ENCODE assay signal across 9 cellular contexts in genomic region chr1:164560504-164560903, GRCh38. TPM values are rescaled to one million over a fixed set of nuclear protein-coding genes. Genes with fewer than 3 reads are reported as not detected.
DNase-seq lines count a peak whose midpoint lies in the region; ATAC-seq, FAIRE-seq and TF ChIP-seq lines count a peak whose summit lies in the region.
"Had no signal": no experiment of that assay in that cellular context is flagged by ENCODE, and none has a peak within 500 bp of the region (broad histone marks: within the 10 kb centered on the region; RNA-seq: fewer than 3 reads in every experiment).

No MANE protein-coding gene starts in this region.

- H3K36me3 Mint-ChIP-seq in endothelial cell (ENCODE audit: low read depth, unreplicated experiment) (no peaks in the 10 kb centered on the region), natural killer cell (no peaks in the 10 kb centered on the region)
- H3K36me3 Mint-ChIP-seq: CD8-positive, alpha-beta memory T cell had no signal

- H3K4me1 ChIP-seq in liver (ENCODE audit: control insufficient read depth in 4 of 4, insufficient read depth in 4 of 4, low read length in 3 of 4) (peaks cover 2 to 16% (median 15%) of the 10 kb centered on the region in 4 donors), HepG2 (ENCODE audit: insufficient read depth, low read length) (0 out of 2 replicates have a peak, but pooled peaks cover 9% of the 10 kb centered on the region), aorta (ENCODE audit: control insufficient read depth in 1 of 2, insufficient read depth in 2 of 2, low read length in 2 of 2) (peaks cover 2% of the 10 kb centered on the region in 2 donors)

- FAIRE-seq in HepG2 (lab: Jason Lieb, UNC) (no peak), frontal cortex (lab: Jason Lieb, UNC) (no peak), GM19239 (lab: Jason Lieb, UNC) (no peak)

- no peak overlapping the region for H2AFZ ChIP-seq in HepG2 (ENCODE audit: low read length)

- no peak for TF ChIP-seq EP300 in HepG2 (IDR thresholded peaks at IDR 0.05; ENCODE audit: low read depth in 2 of 2, low read length in 2 of 2)
- no peak for TF ChIP-seq EP300 in HepG2 (CRISPR knock-in tag; IDR thresholded peaks at IDR 0.05; ENCODE audit: borderline replicate concordance)

- TF ChIP-seq POLR2A in HepG2 (IDR thresholded peaks at IDR 0.05; ENCODE audit: insufficient read depth in 1 of 2, low read depth in 2 of 2, low read length in 2 of 2) = no peak

- no peaks in the 10 kb centered on the region for H3K9me3 Mint-ChIP-seq in endothelial cell (ENCODE audit: unreplicated experiment)
- no peaks in the 10 kb centered on the region for H3K9me3 Mint-ChIP-seq in natural killer cell

- TF ChIP-seq RAD21 in liver (IDR thresholded peaks at IDR 0.05) (no peak), HepG2 (CRISPR knock-in tag; IDR thresholded peaks at IDR 0.05) (no peak)

- peak overlapping the region; percentile 96 for H3K4me3 Mint-ChIP-seq in endothelial cell (ENCODE audit: unreplicated experiment)
- peak overlapping the region; percentile 83 for H3K4me3 Mint-ChIP-seq in natural killer cell

- in situ Hi-C loops in HepG2 (cut with HindIII; ENCODE audit: extremely low pct_ligation_motif_present, low pct_unique_long_range_greater_than_20kb) = no loop called here

- H3K36me3 ChIP-seq in liver (ENCODE audit: control insufficient read depth in 4 of 4, insufficient read depth in 3 of 4, low read depth in 1 of 4, low read length in 3 of 4) = no peaks in the 10 kb centered on the region
- H3K36me3 ChIP-seq in HepG2 (replicated peaks in 1 of 2; ENCODE audit: control insufficient read depth in 1 of 2, insufficient read depth in 2 of 2, low read length in 2 of 2) = no peaks in the 10 kb centered on the region
- no peaks in the 10 kb centered on the region for H3K36me3 ChIP-seq in aorta (ENCODE audit: control insufficient read depth in 1 of 2, insufficient read depth in 2 of 2, low read length in 1 of 2)

- no peak overlapping the region for H3K4me2 ChIP-seq in HepG2 (ENCODE audit: low read depth, low read length)

- no peaks in the 10 kb centered on the region for H3K79me2 ChIP-seq in HepG2 (ENCODE audit: insufficient read depth, low read length)

- H3K9me3 ChIP-seq in liver (ENCODE audit: control insufficient read depth in 4 of 4, low read length in 3 of 4) = no peaks in the 10 kb centered on the region
- no peaks in the 10 kb centered on the region for H3K9me3 ChIP-seq in HepG2 (ENCODE audit: low read length)
- no peaks in the 10 kb centered on the region for H3K9me3 ChIP-seq in aorta (ENCODE audit: control insufficient read depth, low read length)

- peak overlapping the region in 2 of 3 donors; percentile 62 to 74 for H3K4me3 ChIP-seq in liver (ENCODE audit: low read depth in 1 of 3, low read length in 3 of 3)
- H3K4me3 ChIP-seq in HepG2 (replicated peaks in 1 of 3; ENCODE audit: insufficient read depth in 1 of 3, low read depth in 2 of 3, low read length in 3 of 3) = no peak overlapping the region
- H3K4me3 ChIP-seq in aorta (ENCODE audit: low read length in 2 of 2) = peak overlapping the region; percentile 95 to 96

- 7% methylated on average over 3 of the region's 3 CpGs for WGBS in liver
- 36% methylated on average over 3 of the region's 3 CpGs for WGBS in HepG2 (ENCODE audit: low lambda C conversion rate)
- WGBS in aorta, 2 donors = 1% methylated on average over 3 of the region's 3 CpGs

- TF ChIP-seq CTCF in liver (IDR thresholded peaks at IDR 0.05; ENCODE audit: low read depth, low read length, missing input control) (no peak), HepG2 (CRISPR knock-in tag; IDR thresholded peaks at IDR 0.05) (no peak), endothelial cell (IDR thresholded peaks at IDR 0.05; ENCODE audit: unreplicated experiment) (no peak), natural killer cell (IDR thresholded peaks at IDR 0.05) (no peak)

- intact Hi-C loops in HepG2 (cut with micrococcal nuclease; ENCODE audit: unreplicated experiment) (no loop called here), natural killer cell (cut with micrococcal nuclease) (no loop called here), aorta (cut with DNase I) (loop anchor here in 1 of 2 donors (5.0 kb wide), 1 partner anchor 227 kb away; no protein-coding TSS in a partner anchor)

- peak overlapping the region; percentile 57 to 67 for H3K27ac ChIP-seq in liver (ENCODE audit: low read depth in 1 of 2, low read length in 2 of 2)
- H3K27ac ChIP-seq in HepG2 (ENCODE audit: extremely low read length, insufficient read depth, low read length) = no peak overlapping the region
- peak overlapping the region in 1 of 2 donors; percentile 36 for H3K27ac ChIP-seq in aorta (ENCODE audit: low read depth in 1 of 2, low read length in 2 of 2)

- no peaks in the 10 kb centered on the region for H3K27me3 Mint-ChIP-seq in endothelial cell (ENCODE audit: unreplicated experiment)
- H3K27me3 Mint-ChIP-seq in natural killer cell (ENCODE audit: low read depth in 2 of 2) = peaks cover 25 to 50% of the 10 kb centered on the region in 2 donors

- POLR2A ChIA-PET in HepG2 (lab: Yijun Ruan, JAX) = no interaction called here

- H3K4me1 Mint-ChIP-seq in endothelial cell (ENCODE audit: unreplicated experiment) (peaks cover 21% of the 10 kb centered on the region), natural killer cell (peaks cover 9 to 19% of the 10 kb centered on the region in 2 donors)

- peak overlapping the region in 1 of 2 donors; percentile 95 for H3K9ac ChIP-seq in liver (ENCODE audit: low read depth in 1 of 2, low read length in 2 of 2)
- no peak overlapping the region for H3K9ac ChIP-seq in HepG2 (ENCODE audit: insufficient read depth, low read depth, low read length)

- H3K27me3 ChIP-seq in liver (ENCODE audit: control insufficient read depth in 4 of 4, insufficient read depth in 4 of 4, low read length in 3 of 4) (no peaks in the 10 kb centered on the region), HepG2 (ENCODE audit: control insufficient read depth in 1 of 2, insufficient read depth in 2 of 2, low read length in 2 of 2) (peaks cover 0 to 13% of the 10 kb centered on the region in 2 experiments; a peak in 2 of 5 replicates), aorta (ENCODE audit: control insufficient read depth in 1 of 2, insufficient read depth in 2 of 2, low read length in 1 of 2) (no peaks in the 10 kb centered on the region)

- no peaks in the 10 kb centered on the region for H4K20me1 ChIP-seq in HepG2 (ENCODE audit: insufficient read depth, low read length)

- ATAC-seq in HepG2 (no peak), natural killer cell (no peak), aorta (ENCODE audit: low FRiP score) (no peak)

- CTCF ChIA-PET in HepG2 (lab: Yijun Ruan, JAX; ENCODE audit: low intra/inter-chr PET ratio, low total read pairs) = no interaction called here

- DNase-seq in HepG2 (ENCODE audit: low spot score) (no peak), endothelial cell (ENCODE audit: low spot score) (no peak), natural killer cell (no peak), aorta (no peak), frontal cortex (ENCODE audit: low spot score in 2 of 2) (no peak), GM19239 (ENCODE audit: insufficient read length, low spot score) (no peak), amniotic stem cell (lab: John Stamatoyannopoulos, UW) (no peak)
- DNase-seq: CD8-positive, alpha-beta memory T cell had no signal

- H3K27ac Mint-ChIP-seq in endothelial cell (ENCODE audit: unreplicated experiment) (peak overlapping the region; percentile 82), natural killer cell (no peak overlapping the region)

- BruUV-seq in HepG2 (replicated peaks; lab: Mats Ljungman, UMichigan) = no TSS peak

TF ChIP-seq in liver, 16 proteins besides CTCF, POLR2A, EP300 and RAD21 (continues in another document):
- TF ChIP-seq NR2F2 (IDR thresholded peaks at IDR 0.05) = no peak

TF ChIP-seq in HepG2, 621 proteins besides CTCF, POLR2A, EP300 and RAD21 (continues in another document):
- no peak for TF ChIP-seq ZNF607 (CRISPR knock-in tag; IDR thresholded peaks at IDR 0.05; ENCODE audit: borderline replicate concordance)
- no peak for TF ChIP-seq ZKSCAN8 (CRISPR knock-in tag; IDR thresholded peaks at IDR 0.05; ENCODE audit: borderline replicate concordance)
- no peak for TF ChIP-seq TSC22D2 (CRISPR knock-in tag; IDR thresholded peaks at IDR 0.05; ENCODE audit: borderline replicate concordance)
- TF ChIP-seq ATF7 (IDR thresholded peaks at IDR 0.05) = no peak
- no peak for TF ChIP-seq ATF7 (CRISPR knock-in tag; IDR thresholded peaks at IDR 0.05)
- no peak for TF ChIP-seq SALL2 (CRISPR knock-in tag; IDR thresholded peaks at IDR 0.05)

RNA-seq across cellular contexts. Expression of gene PBX1, which starts 1.5 kb away (rescaled TPM):
- total RNA-seq in liver (10 to 100 TPM in 1 of 2 donors, 1 to 10 TPM in 1; 7.6 to 17.3 TPM), HepG2 (2016; rRNA removed; fragmentation: Illumina TruSeq; extraction: Trizol) (not detected in 2 replicates), endothelial cell (ENCODE audit: unreplicated experiment) (44.2 TPM), natural killer cell (1 to 10 TPM in 2 of 3 donors, under 1 TPM in 1; 0.54 to 3.5 (median 1.4) TPM), aorta (100 to 1,000 TPM in 1 of 2 donors, 10 to 100 TPM in 1; 61.8 to 125 TPM), frontal cortex (197 TPM)
- polyA plus RNA-seq in liver (1 to 10 TPM; 2.2 to 2.5 TPM), HepG2 (2011; rRNA removed) (0.24 TPM in 1 of 2 replicates, not detected in the other), aorta (10 to 100 TPM; 14.0 to 18.2 TPM)
- not detected in 2 replicates for total RNA-seq in HepG2 (2016; cell fraction: cytosol; rRNA removed; fragmentation: Illumina TruSeq; extraction: Trizol; ENCODE audit: low read depth)
- total RNA-seq in HepG2 (2016; cell fraction: insoluble cytoplasmic fraction; rRNA removed; fragmentation: Illumina TruSeq; extraction: Trizol) = not detected in 2 replicates
- 0.03 TPM in 1 of 2 replicates, not detected in the other for total RNA-seq in HepG2 (2016; cell fraction: membrane; rRNA removed; fragmentation: Illumina TruSeq; extraction: Trizol)
- total RNA-seq in HepG2 (2016; cell fraction: nucleus; rRNA removed; fragmentation: Illumina TruSeq; extraction: Trizol) = not detected in 2 replicates
- polyA plus RNA-seq in HepG2 (2011; cell fraction: cytosol; rRNA removed) = under 0.01 and 0.01 TPM in 2 replicates
- not detected in 2 replicates for polyA plus RNA-seq in HepG2 (2011; cell fraction: nucleus; rRNA removed)
- 0.03 and 0.09 TPM in 2 replicates for polyA plus RNA-seq in HepG2 (2012)
- 0.08 TPM in 1 of 2 replicates, not detected in the other for polyA plus RNA-seq in HepG2 (2016; cell fraction: cytosol; fragmentation: Illumina TruSeq; extraction: Trizol; ENCODE audit: low read depth)
- polyA plus RNA-seq in HepG2 (2016; cell fraction: insoluble cytoplasmic fraction; fragmentation: Illumina TruSeq; extraction: Trizol; ENCODE audit: low read depth) = 0.15 TPM in 1 of 2 replicates, not detected in the other
- polyA plus RNA-seq in HepG2 (2016; cell fraction: membrane; fragmentation: Illumina TruSeq; extraction: Trizol; ENCODE audit: low read depth) = 0.18 TPM in 1 of 2 replicates, not detected in the other
- polyA plus RNA-seq in HepG2 (2016; cell fraction: nucleus; fragmentation: Illumina TruSeq; extraction: Trizol; ENCODE audit: insufficient read depth, low read depth) = not detected in 2 replicates
- 68.0 TPM in 1 of 2 replicates, not detected in the other for polyA minus RNA-seq in HepG2 (2011; rRNA and poly(A)+ RNA removed; ENCODE audit: low replicate concordance)
- polyA minus RNA-seq in HepG2 (2011; cell fraction: cytosol; rRNA and poly(A)+ RNA removed) = 0.30 TPM in 1 of 2 replicates, not detected in the other
- 0.12 and 0.13 TPM in 2 replicates for polyA minus RNA-seq in HepG2 (2011; cell fraction: nucleus; rRNA and poly(A)+ RNA removed)

Comparison
In these comparisons a context has a peak if more than half of its experiments do, and no peak if none do; other contexts are left out.
1. H3K4me3 ChIP-seq: peak in liver (2 of 3) and aorta (2 of 2); none in HepG2 (0 of 3).